In the genomic region with DNA sequence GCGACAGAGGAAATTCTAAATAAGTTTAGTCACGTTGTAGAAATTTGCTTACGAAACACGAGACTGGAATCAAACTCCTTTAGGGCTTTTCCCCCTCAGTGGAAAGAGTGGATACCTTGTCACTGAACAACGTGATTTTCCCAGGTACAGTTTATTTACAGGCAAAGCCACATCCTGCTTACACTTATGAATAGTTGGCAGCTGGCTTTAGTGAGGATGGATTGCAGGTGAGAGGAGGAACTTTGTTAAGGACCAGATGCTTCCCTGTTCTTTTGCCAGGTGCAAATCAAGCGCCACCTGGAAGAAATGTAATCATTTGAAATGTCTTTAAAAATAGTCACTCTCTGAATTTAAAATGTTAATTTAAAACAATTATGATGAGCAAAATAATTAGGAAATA, we compare ENCODE assay signal across 11 cellular contexts.
DNase-seq lines count a peak whose midpoint lies in the region; ATAC-seq lines count a peak whose summit lies in the region.
"Had no signal": no experiment of that assay in that cellular context is flagged by ENCODE, and none has a peak within 500 bp of the region (broad histone marks: within the 10 kb centered on the region; RNA-seq: fewer than 3 reads in every experiment).

No MANE protein-coding gene starts in this region.

- H3K36me3 Mint-ChIP-seq in stimulated activated naive B cell treated with anti-CD40 and anti-IgM and Interleukin-4, amounts not matched to agents 10 μg/mL and 1 μg/mL and 100 μg/mL, for 72 hours: peaks cover 5 to 9% of the 10 kb centered on the region in 2 donors

- intact Hi-C loops in left ventricle myocardium superior (cut with micrococcal nuclease): no loop called here

- peak overlapping the region; percentile 6 for H3K27ac Mint-ChIP-seq in stimulated activated naive B cell treated with anti-CD40 and anti-IgM and Interleukin-4, amounts not matched to agents 10 μg/mL and 1 μg/mL and 100 μg/mL, for 72 hours
- H3K27ac Mint-ChIP-seq: activated naive CD4-positive, alpha-beta T cell treated with anti-CD3 and anti-CD28 coated beads for 36 hours had no signal

- H3K27me3 Mint-ChIP-seq in stimulated activated naive B cell treated with anti-CD40 and anti-IgM and Interleukin-4, amounts not matched to agents 10 μg/mL and 1 μg/mL and 100 μg/mL, for 72 hours: peaks cover 8 to 15% of the 10 kb centered on the region in 2 donors

- ATAC-seq in HG03280 (IDR thresholded peaks at IDR 0.05; ENCODE audit: unreplicated experiment): peak; percentile 8
- ATAC-seq in stimulated activated naive B cell treated with anti-CD40 and anti-IgM and Interleukin-4, amounts not matched to agents 10 μg/mL and 1 μg/mL and 100 μg/mL, for 72 hours (replicated peaks): peak in 1 of 2 donors; percentile 4
- ATAC-seq in left ventricle myocardium superior: no peak

- H3K9me3 Mint-ChIP-seq in stimulated activated naive B cell treated with anti-CD40 and anti-IgM and Interleukin-4, amounts not matched to agents 10 μg/mL and 1 μg/mL and 100 μg/mL, for 72 hours: peaks cover 10 to 13% of the 10 kb centered on the region in 2 donors

- H3K4me3 Mint-ChIP-seq in stimulated activated naive B cell treated with anti-CD40 and anti-IgM and Interleukin-4, amounts not matched to agents 10 μg/mL and 1 μg/mL and 100 μg/mL, for 72 hours: no peak overlapping the region
- H3K4me3 Mint-ChIP-seq: activated naive CD4-positive, alpha-beta T cell treated with anti-CD3 and anti-CD28 coated beads for 36 hours had no signal

- DNase-seq in DMS79 treated with DMSO at 0.1 percent for 48 hours (lab: John Stamatoyannopoulos, UW) (peak; percentile 30), DMS79 (lab: John Stamatoyannopoulos, UW) (no peak), NCI-H2196 (lab: John Stamatoyannopoulos, UW; ENCODE audit: unreplicated experiment) (peak; percentile 67), SKM-1 (lab: John Stamatoyannopoulos, UW; ENCODE audit: unreplicated experiment) (no peak), NCI-H226 (no peak), left ventricle myocardium superior (no peak)
- no peak for DNase-seq in stimulated activated naive B cell treated with anti-CD40 and anti-IgM and Interleukin-4, amounts not matched to agents 10 μg/mL and 1 μg/mL and 100 μg/mL, for 72 hours
- DNase-seq: effector memory CD4-positive, alpha-beta T cell; GM23248 had no signal

- H3K4me1 Mint-ChIP-seq in stimulated activated naive B cell treated with anti-CD40 and anti-IgM and Interleukin-4, amounts not matched to agents 10 μg/mL and 1 μg/mL and 100 μg/mL, for 72 hours: peaks cover 32 to 39% of the 10 kb centered on the region in 2 donors

Comparison
In these comparisons a context has a peak if more than half of its experiments do, and no peak if none do; other contexts are left out.
1. DNase-seq: peak in DMS79 treated with DMSO at 0.1 percent for 48 hours (single experiment) and NCI-H2196 (single experiment); none in DMS79 (single experiment), stimulated activated naive B cell treated with anti-CD40 and anti-IgM and Interleukin-4, amounts not matched to agents 10 μg/mL and 1 μg/mL and 100 μg/mL, for 72 hours (single experiment), SKM-1 (single experiment), NCI-H226 (single experiment) and left ventricle myocardium superior (single experiment).